Comparison of ENCODE assay signal across 1 cellular context in genomic region chr16:84356591-84357116, GRCh38.
TF ChIP-seq lines count a peak whose summit lies in the region.

No MANE protein-coding gene starts in this region.

TF ChIP-seq in HepG2, 621 proteins besides CTCF, POLR2A, EP300 and RAD21 (continued from another document and continues in another):
- TF ChIP-seq ARID5B (CRISPR knock-in tag; IDR thresholded peaks at IDR 0.05) (peak; percentile 11; the same call in 1 of the 2 replicates), HDAC1 (CRISPR knock-in tag; IDR thresholded peaks at IDR 0.05) (0 out of 2 replicates have a peak, but pooled peaks have one; percentile 23), SOX5 (CRISPR knock-in tag; IDR thresholded peaks at IDR 0.05; ENCODE audit: borderline replicate concordance) (peak; percentile 69), RCOR2 (CRISPR knock-in tag; IDR thresholded peaks at IDR 0.05) (0 out of 2 replicates have a peak, but pooled peaks have one; percentile 12), TCF7 (IDR thresholded peaks at IDR 0.05; ENCODE audit: low read depth) (peak; percentile 51; the same call in 1 of the 2 replicates), FOXA1 (IDR thresholded peaks at IDR 0.05) (no peak), FOXA1 (CRISPR knock-in tag; IDR thresholded peaks at IDR 0.05) (peak; percentile 35; the same call in 1 of the 2 replicates), SMAD3 (CRISPR knock-in tag; IDR thresholded peaks at IDR 0.05) (no peak), ZNF503 (CRISPR knock-in tag; IDR thresholded peaks at IDR 0.05) (peak; percentile 88), ZKSCAN1 (IDR thresholded peaks at IDR 0.05; ENCODE audit: low read length) (peak; percentile 75), PRDM4 (CRISPR knock-in tag; IDR thresholded peaks at IDR 0.05; ENCODE audit: borderline replicate concordance) (no peak), ZNF589 (CRISPR knock-in tag; conservative IDR thresholded peaks at IDR 0.05) (no peak), PATZ1 (CRISPR knock-in tag; IDR thresholded peaks at IDR 0.05) (peak; percentile 66; the same call in 1 of the 2 replicates), BCL6 (CRISPR knock-in tag; IDR thresholded peaks at IDR 0.05) (peak; percentile 9; the same call in 1 of the 2 replicates), SKIL (CRISPR knock-in tag; IDR thresholded peaks at IDR 0.05; ENCODE audit: borderline replicate concordance) (peak; percentile 63; the same call in 1 of the 2 replicates), FOXJ3 (CRISPR knock-in tag; IDR thresholded peaks at IDR 0.05; ENCODE audit: borderline replicate concordance) (0 out of 2 replicates have a peak, but pooled peaks have one; percentile 39), FOXA3 (CRISPR knock-in tag; IDR thresholded peaks at IDR 0.05) (peak; percentile 20; the same call in 1 of the 2 replicates), ELF3 (CRISPR knock-in tag; IDR thresholded peaks at IDR 0.05) (peak; percentile 22; the same call in 1 of the 2 replicates), CREBL2 (CRISPR knock-in tag; IDR thresholded peaks at IDR 0.05; ENCODE audit: borderline replicate concordance) (no peak), FOXP1 (IDR thresholded peaks at IDR 0.05) (no peak), FOXP1 (CRISPR knock-in tag; IDR thresholded peaks at IDR 0.05) (0 out of 2 replicates have a peak, but pooled peaks have one; percentile 22), SOX6 (IDR thresholded peaks at IDR 0.05) (no peak), SOX6 (CRISPR knock-in tag; IDR thresholded peaks at IDR 0.05) (peak; percentile 76), PAX8 (CRISPR knock-in tag; IDR thresholded peaks at IDR 0.05; ENCODE audit: borderline replicate concordance) (no peak), NCOA2 (CRISPR knock-in tag; IDR thresholded peaks at IDR 0.05) (0 out of 2 replicates have a peak, but pooled peaks have one; percentile 25), HMG20B (CRISPR knock-in tag; conservative IDR thresholded peaks at IDR 0.05) (0 out of 2 replicates have a peak, but pooled peaks have one; percentile 56), ZBTB34 (CRISPR knock-in tag; IDR thresholded peaks at IDR 0.05) (peak; percentile 77; the same call in 1 of the 2 replicates), ZNF543 (CRISPR knock-in tag; IDR thresholded peaks at IDR 0.05) (no peak), ZBTB44 (CRISPR knock-in tag; IDR thresholded peaks at IDR 0.05) (no peak), HHEX (CRISPR knock-in tag; IDR thresholded peaks at IDR 0.05) (peak; percentile 11; the same call in 1 of the 2 replicates), PAXIP1 (CRISPR knock-in tag; conservative IDR thresholded peaks at IDR 0.05) (peak; percentile 33; the same call in 1 of the 2 replicates), PHF21A (CRISPR knock-in tag; IDR thresholded peaks at IDR 0.05) (peak; percentile 49; the same call in 1 of the 2 replicates), CCAR2 (optimal IDR thresholded peaks at IDR 0.05; ENCODE audit: low read depth, low read length) (no peak), TBX2 (CRISPR knock-in tag; IDR thresholded peaks at IDR 0.05; ENCODE audit: borderline replicate concordance) (peak; percentile 83; the same call in 1 of the 2 replicates), ZNF331 (CRISPR knock-in tag; IDR thresholded peaks at IDR 0.05) (0 out of 2 replicates have a peak, but pooled peaks have one; percentile 10), SOX13 (IDR thresholded peaks at IDR 0.05) (no peak), SOX13 (CRISPR knock-in tag; conservative IDR thresholded peaks at IDR 0.05 in 1 of 2, IDR thresholded peaks at IDR 0.05 in 1 of 2) (peak in 1 of 2 experiments; percentile 74; a peak in 2 of 4 replicates), YEATS4 (CRISPR knock-in tag; IDR thresholded peaks at IDR 0.05; ENCODE audit: borderline replicate concordance) (0 out of 2 replicates have a peak, but pooled peaks have one; percentile 31), MXD1 (CRISPR knock-in tag; IDR thresholded peaks at IDR 0.05) (0 out of 2 replicates have a peak, but pooled peaks have one; percentile 12)
